In the genomic region with DNA sequence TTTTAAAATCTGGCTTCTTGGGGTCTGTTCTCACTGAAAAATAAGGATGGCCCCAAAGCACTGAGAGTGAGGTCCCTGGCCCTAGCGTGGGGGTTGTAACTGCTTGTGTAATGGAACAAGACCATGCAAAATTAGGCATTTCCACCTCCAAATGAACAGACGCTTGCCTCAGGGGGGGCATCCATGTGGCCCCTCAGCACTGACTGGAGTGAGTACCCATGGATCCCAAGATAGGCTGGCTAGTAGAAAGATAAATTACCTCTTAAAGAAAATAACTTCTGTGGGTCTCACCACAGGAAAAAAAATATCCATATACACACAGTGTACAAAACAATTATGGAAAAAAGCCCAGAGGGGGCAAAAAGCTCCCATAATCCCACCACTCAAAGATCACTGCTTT, we compare ENCODE assay signal across 16 cellular contexts. TPM values are rescaled to one million over a fixed set of nuclear protein-coding genes. Genes with fewer than 3 reads are reported as not detected.
DNase-seq lines count a peak whose midpoint lies in the region; ATAC-seq and TF ChIP-seq lines count a peak whose summit lies in the region.
"Had no signal": no experiment of that assay in that cellular context is flagged by ENCODE, and none has a peak within 500 bp of the region (broad histone marks: within the 10 kb centered on the region; RNA-seq: fewer than 3 reads in every experiment).

No MANE protein-coding gene starts in this region.

- TF ChIP-seq CTCF in OCI-LY7 (conservative IDR thresholded peaks at IDR 0.05; ENCODE audit: low read length) (no peak), glutamatergic neuron (IDR thresholded peaks at IDR 0.05; ENCODE audit: partially characterized antibody, unreplicated experiment) (no peak), gastrocnemius medialis (IDR thresholded peaks at IDR 0.05 in 4 of 5, conservative IDR thresholded peaks at IDR 0.05 in 1 of 5) (no peak)

- H3K9me3 Mint-ChIP-seq in glutamatergic neuron (ENCODE audit: unreplicated experiment) = peaks cover 6% of the 10 kb centered on the region

- no peaks in the 10 kb centered on the region for H3K9me2 ChIP-seq in OCI-LY7 (ENCODE audit: insufficient read depth, low read length)

- H3K36me3 ChIP-seq in OCI-LY7 (ENCODE audit: insufficient read depth, low read length) = no peaks in the 10 kb centered on the region
- no peaks in the 10 kb centered on the region for H3K36me3 ChIP-seq in gastrocnemius medialis

- peak overlapping the region; percentile 91 for H3K27ac Mint-ChIP-seq in glutamatergic neuron (ENCODE audit: unreplicated experiment)
- H3K27ac Mint-ChIP-seq: activated CD4-positive, alpha-beta memory T cell treated with anti-CD3 and anti-CD28 coated beads for 36 hours; IgD-negative memory B cell; memory B cell had no signal

- intact Hi-C loops in OCI-LY7 (cut with micrococcal nuclease; ENCODE audit: unreplicated experiment) = no loop called here
- intact Hi-C loops in gastrocnemius medialis (cut with DNase I; ENCODE audit: low total_unique reads) = no loop called here

- H3K79me2 ChIP-seq in OCI-LY7 (ENCODE audit: insufficient read depth, low read depth, low read length) = no peaks in the 10 kb centered on the region

- POLR2A ChIA-PET in OCI-LY7 (lab: Charles Lee) = no interaction called here

- DNase-seq in EH (ENCODE audit: low read depth) (peak; percentile 16), OCI-LY7 (ENCODE audit: low spot score) (no peak), glutamatergic neuron (no peak), gastrocnemius medialis (no peak), COR-L47 (lab: John Stamatoyannopoulos, UW) (no peak)
- DNase-seq in activated CD4-positive, CD25-positive, alpha-beta regulatory T cell treated with anti-CD3 and anti-CD28 coated beads, Interleukin-2, amount 50 U/mL, for 72 hours = no peak
- no peak for DNase-seq in activated T-cell treated with anti-CD3 and anti-CD28 coated beads, Interleukin-2, amount 50 U/mL, for 48 hours
- DNase-seq: foreskin melanocyte, GM23248 had no signal

- H3K4me1 Mint-ChIP-seq in glutamatergic neuron (ENCODE audit: low read depth, unreplicated experiment) = peaks cover 30% of the 10 kb centered on the region

- no peaks in the 10 kb centered on the region for H4K20me1 ChIP-seq in OCI-LY7 (ENCODE audit: insufficient read depth, low read length)

- no peaks in the 10 kb centered on the region for H3K27me3 ChIP-seq in gastrocnemius medialis

- CTCF ChIA-PET in OCI-LY7 (lab: Charles Lee; ENCODE audit: unreplicated experiment) = no interaction called here

- peak overlapping the region; percentile 72 for H3K4me3 Mint-ChIP-seq in glutamatergic neuron (ENCODE audit: unreplicated experiment)
- H3K4me3 Mint-ChIP-seq: activated CD4-positive, alpha-beta memory T cell treated with anti-CD3 and anti-CD28 coated beads for 36 hours; memory B cell had no signal

- H3K36me3 Mint-ChIP-seq in glutamatergic neuron (ENCODE audit: unreplicated experiment) = peaks cover 6% of the 10 kb centered on the region
- H3K36me3 Mint-ChIP-seq: activated CD4-positive, alpha-beta memory T cell treated with anti-CD3 and anti-CD28 coated beads for 36 hours had no signal

- H3K4me3 ChIP-seq in OCI-LY7 (ENCODE audit: low read depth, low read length, poor library complexity, severe bottlenecking) (no peak overlapping the region), gastrocnemius medialis (no peak overlapping the region)
- H3K4me3 ChIP-seq: GM23248 had no signal

- no peaks in the 10 kb centered on the region for H3K9me3 ChIP-seq in OCI-LY7 (ENCODE audit: low read length)
- no peaks in the 10 kb centered on the region for H3K9me3 ChIP-seq in gastrocnemius medialis

- no TSS peak for BruUV-seq in OCI-LY7 (replicated peaks; lab: Mats Ljungman, UMichigan)

- in situ Hi-C loops in gastrocnemius medialis (cut with MboI; ENCODE audit: low sequenced_read_pairs in 4 of 4) = no loop called here

- H3K4me1 ChIP-seq in OCI-LY7 (ENCODE audit: insufficient read depth, low read length, poor library complexity, severe bottlenecking) (no peaks in the 10 kb centered on the region), gastrocnemius medialis (peaks cover 32 to 50% of the 10 kb centered on the region in 2 donors)

- no peak overlapping the region for H2AFZ ChIP-seq in OCI-LY7 (ENCODE audit: low read length)
- H2AFZ ChIP-seq: GM23248 had no signal

- no peak for ATAC-seq in gastrocnemius medialis
- ATAC-seq: Right ventricle myocardium inferior had no signal

- peak overlapping the region; percentile 0; the same call in 1 of the 2 replicates for H3K4me2 ChIP-seq in OCI-LY7 (ENCODE audit: low read length)

- H3K27ac ChIP-seq in OCI-LY7 (ENCODE audit: low read depth, low read length, poor library complexity, severe bottlenecking) = no peak overlapping the region
- peak overlapping the region; percentile 53 to 78 (median 70) for H3K27ac ChIP-seq in gastrocnemius medialis

- TF ChIP-seq POLR2A in gastrocnemius medialis (IDR thresholded peaks at IDR 0.05) = no peak

- no peaks in the 10 kb centered on the region for H3K27me3 Mint-ChIP-seq in glutamatergic neuron (ENCODE audit: unreplicated experiment)

RNA-seq across cellular contexts. Expression of a gene that starts 15.2 kb away (rescaled TPM):
- not detected in 2 replicates for total RNA-seq in OCI-LY7 (2014; rRNA removed; shearing (Covaris generic))
- not detected in 2 replicates for total RNA-seq in OCI-LY7 (2022)
- total RNA-seq in glutamatergic neuron (ENCODE audit: unreplicated experiment) = not detected
- total RNA-seq in gastrocnemius medialis = not detected
- total RNA-seq: activated CD4-positive, alpha-beta memory T cell treated with anti-CD3 and anti-CD28 coated beads for 36 hours; bronchial epithelial cell; GM23248; osteocyte; Right ventricle myocardium inferior had no signal

RNA-seq across cellular contexts. Expression of a gene that starts 20.5 kb away (rescaled TPM):
- not detected in 2 replicates for total RNA-seq in OCI-LY7 (2014; rRNA removed; shearing (Covaris generic))
- total RNA-seq in OCI-LY7 (2022) (not detected in 2 replicates), glutamatergic neuron (ENCODE audit: unreplicated experiment) (not detected), gastrocnemius medialis (not detected)
- total RNA-seq: bronchial epithelial cell, GM23248, Right ventricle myocardium inferior, urinary bladder had no signal
